Comparison of ENCODE assay signal across 9 cellular contexts in the genomic region with DNA sequence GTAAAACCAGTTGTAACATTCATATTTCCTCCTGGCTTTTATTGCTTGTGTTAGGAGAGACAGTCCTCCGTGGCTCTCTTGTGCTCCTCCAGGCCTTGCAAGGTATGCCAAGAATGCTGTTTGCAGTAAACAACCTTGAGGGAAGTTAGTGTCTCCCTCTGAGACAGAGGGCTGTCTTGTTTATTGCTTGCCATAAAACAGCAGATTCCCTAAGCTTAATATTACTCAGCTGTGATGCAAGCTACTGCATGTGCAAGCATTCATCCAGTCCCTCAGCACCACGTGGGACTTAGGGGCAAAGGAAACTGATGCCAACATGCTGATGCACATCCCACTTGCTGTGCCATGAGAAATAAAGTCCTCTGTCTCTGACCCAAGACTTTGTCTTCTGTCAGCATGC. TPM values are rescaled to one million over a fixed set of nuclear protein-coding genes. Genes with fewer than 3 reads are reported as not detected.
DNase-seq lines count a peak whose midpoint lies in the region; ATAC-seq and TF ChIP-seq lines count a peak whose summit lies in the region.
"Had no signal": no experiment of that assay in that cellular context is flagged by ENCODE, and none has a peak within 500 bp of the region (broad histone marks: within the 10 kb centered on the region; RNA-seq: fewer than 3 reads in every experiment).

No MANE protein-coding gene starts in this region.

- ATAC-seq in HG02870 (IDR thresholded peaks at IDR 0.05; ENCODE audit: unreplicated experiment) (no peak), GM19463 (IDR thresholded peaks at IDR 0.05; ENCODE audit: unreplicated experiment) (no peak)

- no peak overlapping the region for H3K4me2 ChIP-seq in parathyroid adenoma (ENCODE audit: low read length)

- no peaks in the 10 kb centered on the region for H3K27me3 ChIP-seq in parathyroid adenoma (ENCODE audit: control insufficient read depth, insufficient read depth, low read length)

- H3K27ac ChIP-seq in parathyroid adenoma = peak overlapping the region; percentile 46

- H3K4me3 ChIP-seq in fibroblast of villous mesenchyme (ENCODE audit: low read depth, low read length) = no peak overlapping the region
- no peak overlapping the region for H3K4me3 ChIP-seq in parathyroid adenoma (ENCODE audit: low read depth, low read length)

- DNase-seq in COLO829 (ENCODE audit: low spot score) (peak; percentile 49), SW480 (ENCODE audit: low spot score) (peak; percentile 69), fibroblast of villous mesenchyme (ENCODE audit: low read depth) (peak; percentile 99), SHP77 (lab: John Stamatoyannopoulos, UW) (no peak), T-helper 1 cell (no peak)
- DNase-seq: activated T-cell treated with anti-CD3 and anti-CD28 coated beads, Interleukin-2, amount 50 U/mL, for 1 hour had no signal

- H3K36me3 ChIP-seq in parathyroid adenoma (ENCODE audit: control insufficient read depth, insufficient read depth, low read length) = no peaks in the 10 kb centered on the region

- H2AFZ ChIP-seq in parathyroid adenoma = no peak overlapping the region

- peaks cover 21% of the 10 kb centered on the region for H3K79me2 ChIP-seq in parathyroid adenoma

- peaks cover 34% of the 10 kb centered on the region for H3K4me1 ChIP-seq in parathyroid adenoma

- no peaks in the 10 kb centered on the region for H3K9me3 ChIP-seq in parathyroid adenoma (ENCODE audit: control insufficient read depth, low read length)

- no peak overlapping the region for H3K9ac ChIP-seq in parathyroid adenoma

- no peak for TF ChIP-seq CTCF in fibroblast of villous mesenchyme (IDR thresholded peaks at IDR 0.05; ENCODE audit: insufficient read depth, low read depth, low read length)
- no peak for TF ChIP-seq CTCF in parathyroid adenoma (IDR thresholded peaks at IDR 0.05)

RNA-seq across cellular contexts. Expression of a gene that starts 6.6 kb away (rescaled TPM):
- total RNA-seq in fibroblast of villous mesenchyme = 17.7 and 18.1 TPM in 2 replicates

RNA-seq across cellular contexts. Expression of a gene that starts 6.8 kb away (rescaled TPM):
- 22.0 and 37.4 TPM in 2 replicates for total RNA-seq in fibroblast of villous mesenchyme

RNA-seq across cellular contexts. Expression of a gene that starts 43.0 kb away (rescaled TPM):
- not detected in 2 replicates for total RNA-seq in fibroblast of villous mesenchyme

Comparison
In these comparisons a context has a peak if more than half of its experiments do, and no peak if none do; other contexts are left out.
1. DNase-seq: peak in COLO829 (single experiment), SW480 (single experiment) and fibroblast of villous mesenchyme (single experiment); none in SHP77 (0 of 2) and T-helper 1 cell (0 of 5).